ENCODE assay signal across 16 cellular contexts in the genomic region with DNA sequence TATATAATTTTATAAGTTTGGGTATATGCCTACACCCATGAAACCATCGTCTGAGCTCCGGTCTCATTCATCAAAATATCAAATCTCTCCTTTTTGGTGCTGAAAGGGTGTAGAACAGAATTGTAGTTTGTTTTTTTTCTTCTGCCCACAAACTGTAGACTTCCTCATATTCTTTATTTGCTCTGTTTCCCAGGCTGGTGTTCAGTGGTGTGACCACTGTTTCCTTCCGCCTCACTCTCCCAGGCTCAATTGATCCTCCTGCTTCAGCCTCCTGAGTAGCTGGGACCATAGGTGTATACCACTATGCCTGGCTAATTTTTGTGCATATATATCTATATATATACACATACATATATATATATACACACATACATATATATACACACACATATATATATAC.
A peak's percentile ranks its signal among the peaks of the same experiment; 100 is the strongest.
DNase-seq lines count a peak whose midpoint lies in the region; ATAC-seq lines count a peak whose summit lies in the region.
"Had no signal": no experiment of that assay in that cellular context is flagged by ENCODE, and none has a peak within 500 bp of the region (broad histone marks: within the 10 kb centered on the region; RNA-seq: fewer than 3 reads in every experiment).

No MANE protein-coding gene starts in this region.

- DNase-seq in Kasumi-1 (lab: John Stamatoyannopoulos, UW) (peak; percentile 91 to 93), OCI-M1 (lab: John Stamatoyannopoulos, UW) (peak; percentile 66), medulla oblongata (ENCODE audit: extremely low spot score) (peak; percentile 28), MG63 (no peak), midbrain (lab: John Stamatoyannopoulos, UW) (no peak)
- DNase-seq: CD4-positive, alpha-beta T cell; DMS79; NCI-H1092; NCI-H1694 treated with DMSO at 0.1 percent for 48 hours; NCI-H446; SIG-M5; SW 1271 had no signal

- H3K9me3 ChIP-seq in BLaER1 (peaks cover 29% of the 10 kb centered on the region), MG63 (no peaks in the 10 kb centered on the region)

- H3K4me2 ChIP-seq in BLaER1: peak overlapping the region; percentile 72

- H3K27me3 ChIP-seq in BLaER1: no peaks in the 10 kb centered on the region
- H3K27me3 ChIP-seq in MG63: no peaks in the 10 kb centered on the region

- ATAC-seq in HG02610 (IDR thresholded peaks at IDR 0.05; ENCODE audit: unreplicated experiment) (no peak), HG02798 (IDR thresholded peaks at IDR 0.05; ENCODE audit: poor library complexity, unreplicated experiment) (no peak)
- ATAC-seq: HCT116 had no signal

- H3K27ac ChIP-seq in BLaER1: peak overlapping the region; percentile 83

- H3K4me3 ChIP-seq in BLaER1 (0 out of 2 replicates have a peak overlapping the region, but pooled peaks have one; percentile 14), MG63 (no peak overlapping the region)

- H4K20me1 ChIP-seq in BLaER1: no peaks in the 10 kb centered on the region

- H3K4me1 ChIP-seq in BLaER1: peaks cover 39% of the 10 kb centered on the region

- H3K36me3 ChIP-seq in BLaER1 (no peaks in the 10 kb centered on the region), MG63 (no peaks in the 10 kb centered on the region)

- no peak overlapping the region for H3K9ac ChIP-seq in BLaER1

Comparison
In these comparisons a context has a peak if more than half of its experiments do, and no peak if none do; other contexts are left out.
1. DNase-seq: peak in Kasumi-1 (2 of 2), OCI-M1 (single experiment) and medulla oblongata (single experiment); none in MG63 (single experiment) and midbrain (single experiment).